8 cellular contexts compared by ENCODE assay signal in the genomic region with DNA sequence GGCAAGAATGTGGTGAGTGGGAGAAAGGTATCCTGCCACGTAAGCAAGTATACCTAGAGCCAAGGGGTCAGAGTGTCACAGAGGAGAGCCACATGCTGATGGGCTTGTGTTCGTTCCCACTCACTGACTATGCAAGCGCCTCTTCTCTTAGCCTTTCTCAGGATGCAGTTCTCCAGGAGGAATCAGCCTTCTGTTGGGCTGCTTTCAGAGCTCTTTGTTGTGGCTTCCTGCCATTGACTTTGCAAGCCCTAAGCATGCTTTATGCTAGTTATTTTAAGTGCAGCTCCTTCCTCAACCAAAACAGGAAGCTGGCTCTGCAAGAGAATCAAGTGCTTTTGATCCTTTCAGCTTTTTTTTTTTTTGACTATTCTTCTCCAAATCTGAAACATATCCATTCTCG.
DNase-seq lines count a peak whose midpoint lies in the region; ATAC-seq and TF ChIP-seq lines count a peak whose summit lies in the region.

No MANE protein-coding gene starts in this region.

- H3K36me3 ChIP-seq in stomach: peaks cover 0 to 25% (median 11%) of the 10 kb centered on the region in 4 donors
- peaks cover 12% of the 10 kb centered on the region for H3K36me3 ChIP-seq in HAP-1 (replicated peaks)

- no peaks in the 10 kb centered on the region for H3K9me3 Mint-ChIP-seq in activated CD8-positive, alpha-beta memory T cell treated with anti-CD3 and anti-CD28 coated beads, Interleukin-2, amount 10 ng/mL, durations not matched to agents 7 days and 5 days (ENCODE audit: low read depth)
- H3K9me3 Mint-ChIP-seq in activated B cell treated with CpG ODN at 0.5 μM for 24 hours: peaks cover 6% of the 10 kb centered on the region

- 52 to 78% (median 71%) methylated on average over 4 of the region's 4 CpGs for WGBS in stomach, 5 donors

- peaks cover 11 to 38% (median 24%) of the 10 kb centered on the region in 4 donors for H3K4me1 ChIP-seq in stomach
- no peaks in the 10 kb centered on the region; the same call in 1 of the 2 replicates for H3K4me1 ChIP-seq in HAP-1

- CTCF ChIA-PET in activated CD8-positive, alpha-beta memory T cell treated with anti-CD3 and anti-CD28 coated beads, Interleukin-2, amount 10 ng/mL, durations not matched to agents 7 days and 5 days (lab: Charles Lee): interaction anchor here (0.6 to 2.0 kb wide), 7 partner anchors 15 to 312 kb away, joined by 3 to 7 read pairs (median 3); no protein-coding TSS in a partner anchor
- CTCF ChIA-PET in activated B cell treated with CpG ODN at 0.5 μM for 24 hours (lab: Charles Lee): no interaction called here

- ATAC-seq in activated CD8-positive, alpha-beta memory T cell treated with anti-CD3 and anti-CD28 coated beads, Interleukin-2, amount 10 ng/mL, durations not matched to agents 7 days and 5 days: peak; percentile 74
- no peak for ATAC-seq in activated B cell treated with CpG ODN at 0.5 μM for 24 hours (ENCODE audit: low read depth)

- peak overlapping the region; percentile 26 for H3K4me3 Mint-ChIP-seq in activated CD8-positive, alpha-beta memory T cell treated with anti-CD3 and anti-CD28 coated beads, Interleukin-2, amount 10 ng/mL, durations not matched to agents 7 days and 5 days
- H3K4me3 Mint-ChIP-seq in activated B cell treated with CpG ODN at 0.5 μM for 24 hours: peak overlapping the region; percentile 35

- TF ChIP-seq EP300 in stomach (IDR thresholded peaks at IDR 0.05): no peak

- H3K9me3 ChIP-seq in stomach (peaks cover 0 to 3% (median under 1%) of the 10 kb centered on the region in 4 donors), HAP-1 (no peaks in the 10 kb centered on the region; the same call in 1 of the 2 replicates)

- peak overlapping the region in 3 of 5 donors; percentile 18 to 47 (median 47) for H3K27ac ChIP-seq in stomach

- no peak for TF ChIP-seq CTCF in activated B cell treated with CpG ODN at 0.5 μM for 24 hours (IDR thresholded peaks at IDR 0.05)
- no peak for TF ChIP-seq CTCF in stomach (IDR thresholded peaks at IDR 0.05)

- DNase-seq in activated CD8-positive, alpha-beta memory T cell treated with anti-CD3 and anti-CD28 coated beads, Interleukin-2, amount 10 ng/mL, durations not matched to agents 7 days and 5 days: peak; percentile 52
- no peak for DNase-seq in activated CD8-positive, alpha-beta memory T cell treated with anti-CD3 and anti-CD28 coated beads, Interleukin-2, amount 50 U/mL, for 4 hours
- DNase-seq in activated B cell treated with CpG ODN at 0.5 μM for 24 hours: no peak
- peak; percentile 55 for DNase-seq in foreskin melanocyte
- DNase-seq in stomach: no peak
- DNase-seq in HAP-1 (ENCODE audit: low spot score in 2 of 2): no peak
- DNase-seq in HT-29 (ENCODE audit: low spot score): no peak
- DNase-seq in NCI-H345 (lab: John Stamatoyannopoulos, UW): no peak

- H3K36me3 Mint-ChIP-seq in activated CD8-positive, alpha-beta memory T cell treated with anti-CD3 and anti-CD28 coated beads, Interleukin-2, amount 10 ng/mL, durations not matched to agents 7 days and 5 days: peaks cover 24% of the 10 kb centered on the region
- H3K36me3 Mint-ChIP-seq in activated B cell treated with CpG ODN at 0.5 μM for 24 hours (ENCODE audit: low read depth): peaks cover 41% of the 10 kb centered on the region

- peak overlapping the region; percentile 84 for H3K27ac Mint-ChIP-seq in activated CD8-positive, alpha-beta memory T cell treated with anti-CD3 and anti-CD28 coated beads, Interleukin-2, amount 10 ng/mL, durations not matched to agents 7 days and 5 days
- H3K27ac Mint-ChIP-seq in activated B cell treated with CpG ODN at 0.5 μM for 24 hours: no peak overlapping the region

- POLR2A ChIA-PET in activated B cell treated with CpG ODN at 0.5 μM for 24 hours (lab: Charles Lee): no interaction called here

- in situ Hi-C loops in HAP-1 (cut with MboI; ENCODE audit: low sequenced_read_pairs): no loop called here

- no peak for TF ChIP-seq POLR2A in stomach (IDR thresholded peaks at IDR 0.05)

- intact Hi-C loops in activated B cell treated with CpG ODN at 0.5 μM for 24 hours (cut with micrococcal nuclease): no loop called here
- intact Hi-C loops in stomach (cut with DNase I; ENCODE audit: low total_unique reads): no loop called here

- H3K4me1 Mint-ChIP-seq in activated CD8-positive, alpha-beta memory T cell treated with anti-CD3 and anti-CD28 coated beads, Interleukin-2, amount 10 ng/mL, durations not matched to agents 7 days and 5 days: peaks cover 24% of the 10 kb centered on the region
- peaks cover 23% of the 10 kb centered on the region for H3K4me1 Mint-ChIP-seq in activated B cell treated with CpG ODN at 0.5 μM for 24 hours

- no peaks in the 10 kb centered on the region for H3K27me3 Mint-ChIP-seq in activated CD8-positive, alpha-beta memory T cell treated with anti-CD3 and anti-CD28 coated beads, Interleukin-2, amount 10 ng/mL, durations not matched to agents 7 days and 5 days
- H3K27me3 Mint-ChIP-seq in activated B cell treated with CpG ODN at 0.5 μM for 24 hours: no peaks in the 10 kb centered on the region

- H3K27me3 ChIP-seq in stomach: no peaks in the 10 kb centered on the region
- H3K27me3 ChIP-seq in HAP-1 (ENCODE audit: low read depth): no peaks in the 10 kb centered on the region

- H3K4me3 ChIP-seq in stomach (no peak overlapping the region), HAP-1 (no peak overlapping the region)

Comparison
In these comparisons a context has a peak if more than half of its experiments do, and no peak if none do; other contexts are left out.
1. DNase-seq: peak in activated CD8-positive, alpha-beta memory T cell treated with anti-CD3 and anti-CD28 coated beads, Interleukin-2, amount 10 ng/mL, durations not matched to agents 7 days and 5 days (single experiment) and foreskin melanocyte (single experiment); none in activated CD8-positive, alpha-beta memory T cell treated with anti-CD3 and anti-CD28 coated beads, Interleukin-2, amount 50 U/mL, for 4 hours (single experiment), activated B cell treated with CpG ODN at 0.5 μM for 24 hours (single experiment), stomach (single experiment), HAP-1 (0 of 2), HT-29 (single experiment) and NCI-H345 (single experiment).